Comparison of ENCODE assay signal across 10 cellular contexts in the genomic region with DNA sequence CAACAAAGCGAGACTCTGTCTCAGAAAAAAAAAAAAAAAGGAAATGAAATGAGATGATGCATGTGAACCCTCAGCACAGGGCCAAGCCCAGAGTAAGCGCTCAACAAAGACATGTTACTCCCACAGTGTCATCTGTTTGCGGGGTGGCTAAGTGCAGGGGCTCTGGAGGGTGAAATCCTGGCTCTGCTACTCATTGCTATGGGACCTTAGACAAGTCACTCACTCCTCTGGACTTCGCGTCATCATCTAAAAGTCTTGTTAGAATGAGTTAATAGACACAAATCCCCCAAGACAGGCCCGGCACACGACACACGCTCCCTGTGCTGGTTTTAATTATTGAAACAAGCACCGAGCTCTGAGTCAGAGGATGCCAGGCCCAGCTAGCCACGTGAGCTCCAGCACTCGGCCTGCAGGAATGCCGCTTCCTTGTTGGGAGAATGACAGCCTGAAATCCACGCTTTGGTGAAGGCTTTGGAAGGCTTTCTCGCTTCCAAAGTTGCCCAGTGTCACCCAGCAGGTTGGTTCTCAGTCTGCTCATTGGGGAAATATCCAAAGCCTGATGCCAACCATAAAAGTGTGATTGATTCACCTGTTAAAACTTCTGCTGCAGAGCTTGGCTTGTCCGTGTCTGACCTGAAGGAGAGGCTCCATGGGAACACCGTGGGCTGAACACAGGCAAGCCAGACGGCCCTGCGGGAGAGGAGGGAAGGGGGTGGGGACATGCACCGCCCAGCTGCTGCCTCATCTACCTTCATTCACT. TPM values are rescaled to one million over a fixed set of nuclear protein-coding genes. Genes with fewer than 3 reads are reported as not detected.
DNase-seq lines count a peak whose midpoint lies in the region; ATAC-seq and TF ChIP-seq lines count a peak whose summit lies in the region.
"Had no signal": no experiment of that assay in that cellular context is flagged by ENCODE, and none has a peak within 500 bp of the region (broad histone marks: within the 10 kb centered on the region; RNA-seq: fewer than 3 reads in every experiment).

No MANE protein-coding gene starts in this region.

- peak; percentile 43 for ATAC-seq in body of pancreas
- peak; percentile 14 for ATAC-seq in left lung
- ATAC-seq: activated naive CD8-positive, alpha-beta T cell treated with anti-CD3 and anti-CD28 coated beads, Interleukin-2, amount 50 U/mL, for 24 hours had no signal

- POLR2A ChIA-PET in activated CD4-positive, alpha-beta memory T cell treated with anti-CD3 and anti-CD28 coated beads for 36 hours (lab: Charles Lee), result no interaction called here

- H3K36me3 ChIP-seq in body of pancreas (replicated peaks in 1 of 2; ENCODE audit: insufficient read depth in 1 of 2, low read depth in 2 of 2) (no peaks in the 10 kb centered on the region), left lung (no peaks in the 10 kb centered on the region)

- no peak for TF ChIP-seq CTCF in body of pancreas (IDR thresholded peaks at IDR 0.05)
- TF ChIP-seq CTCF in left lung (IDR thresholded peaks at IDR 0.05), result no peak

- DNase-seq in ACHN (peak; percentile 48), HPDE6-E6E7 (ENCODE audit: extremely low spot score) (peak; percentile 87), body of pancreas (peak; percentile 40 to 70 (median 60)), left lung (no peak), NCI-H2081 treated with DMSO at 0.1 percent for 48 hours (lab: John Stamatoyannopoulos, UW) (no peak), OCI-M2 (lab: John Stamatoyannopoulos, UW; ENCODE audit: unreplicated experiment) (no peak)
- no peak for DNase-seq in stimulated activated CD4-positive, alpha-beta T cell treated with anti-CD3 and anti-CD28 coated beads, Interleukin-4, amount 100 ng/mL, for 24 hours
- no peak for DNase-seq in activated CD4-positive, alpha-beta memory T cell treated with anti-CD3 and anti-CD28 coated beads for 36 hours
- DNase-seq: activated naive CD8-positive, alpha-beta T cell treated with anti-CD3 and anti-CD28 coated beads, Interleukin-2, amount 50 U/mL, for 24 hours; DMS79 had no signal

- TF ChIP-seq POLR2A in body of pancreas (IDR thresholded peaks at IDR 0.05), result no peak

- no peaks in the 10 kb centered on the region for H3K9me3 Mint-ChIP-seq in activated CD4-positive, alpha-beta memory T cell treated with anti-CD3 and anti-CD28 coated beads for 36 hours
- H3K9me3 Mint-ChIP-seq: activated naive CD8-positive, alpha-beta T cell treated with anti-CD3 and anti-CD28 coated beads, Interleukin-2, amount 50 U/mL, for 24 hours had no signal

- peak overlapping the region; percentile 36 to 81 (median 58) for H3K27ac ChIP-seq in body of pancreas
- no peak overlapping the region for H3K27ac ChIP-seq in left lung

- 58 to 61% methylated on average over 12 to 19 of the region's 19 CpGs for WGBS in body of pancreas, 2 donors

- peaks cover 16% of the 10 kb centered on the region for H3K27me3 Mint-ChIP-seq in activated CD4-positive, alpha-beta memory T cell treated with anti-CD3 and anti-CD28 coated beads for 36 hours

- no peak overlapping the region for H3K27ac Mint-ChIP-seq in activated CD4-positive, alpha-beta memory T cell treated with anti-CD3 and anti-CD28 coated beads for 36 hours
- H3K27ac Mint-ChIP-seq: activated naive CD8-positive, alpha-beta T cell treated with anti-CD3 and anti-CD28 coated beads, Interleukin-2, amount 50 U/mL, for 24 hours had no signal

- H3K4me1 ChIP-seq in body of pancreas (peaks cover 27% of the 10 kb centered on the region), left lung (peaks cover 5 to 13% of the 10 kb centered on the region in 2 donors)

- H3K9me3 ChIP-seq in body of pancreas (no peaks in the 10 kb centered on the region), left lung (no peaks in the 10 kb centered on the region)

- H3K4me3 Mint-ChIP-seq in activated CD4-positive, alpha-beta memory T cell treated with anti-CD3 and anti-CD28 coated beads for 36 hours, result no peak overlapping the region
- H3K4me3 Mint-ChIP-seq: activated naive CD8-positive, alpha-beta T cell treated with anti-CD3 and anti-CD28 coated beads, Interleukin-2, amount 50 U/mL, for 24 hours had no signal

- H3K36me3 Mint-ChIP-seq in activated CD4-positive, alpha-beta memory T cell treated with anti-CD3 and anti-CD28 coated beads for 36 hours, result no peaks in the 10 kb centered on the region

- H3K4me1 Mint-ChIP-seq in activated CD4-positive, alpha-beta memory T cell treated with anti-CD3 and anti-CD28 coated beads for 36 hours (ENCODE audit: low read depth), result no peaks in the 10 kb centered on the region
- H3K4me1 Mint-ChIP-seq: activated naive CD8-positive, alpha-beta T cell treated with anti-CD3 and anti-CD28 coated beads, Interleukin-2, amount 50 U/mL, for 24 hours had no signal

- no peak overlapping the region for H3K4me3 ChIP-seq in body of pancreas
- no peak overlapping the region for H3K4me3 ChIP-seq in left lung

- H3K27me3 ChIP-seq in body of pancreas, result no peaks in the 10 kb centered on the region
- H3K27me3 ChIP-seq in left lung, result peaks cover 0 to 11% of the 10 kb centered on the region in 2 donors

- CTCF ChIA-PET in activated CD4-positive, alpha-beta memory T cell treated with anti-CD3 and anti-CD28 coated beads for 36 hours (lab: Charles Lee), result no interaction called here

- in situ Hi-C loops in ACHN (cut with HindIII; ENCODE audit: low pct_ligation_motif_present, low pct_unique_long_range_greater_than_20kb, low sequenced_read_pairs), result no loop called here

- intact Hi-C loops in body of pancreas (cut with DNase I), result no loop called here
- intact Hi-C loops in left lung (cut with DNase I), result no loop called here
- intact Hi-C loops in activated CD4-positive, alpha-beta memory T cell treated with anti-CD3 and anti-CD28 coated beads for 36 hours (cut with micrococcal nuclease), result no loop called here

RNA-seq across cellular contexts. Expression of a gene that starts 36.7 kb away (rescaled TPM):
- total RNA-seq in body of pancreas (100 to 1,000 TPM; 104 to 136 TPM), left lung (100 to 1,000 TPM; 119 to 126 TPM)
- 100 to 1,000 TPM; 175 to 177 TPM for total RNA-seq in activated CD4-positive, alpha-beta memory T cell treated with anti-CD3 and anti-CD28 coated beads for 36 hours

Comparison
In these comparisons a context has a peak if more than half of its experiments do, and no peak if none do; other contexts are left out.
1. DNase-seq: peak in ACHN (single experiment), HPDE6-E6E7 (single experiment) and body of pancreas (4 of 4); none in left lung (0 of 2), stimulated activated CD4-positive, alpha-beta T cell treated with anti-CD3 and anti-CD28 coated beads, Interleukin-4, amount 100 ng/mL, for 24 hours (single experiment), NCI-H2081 treated with DMSO at 0.1 percent for 48 hours (single experiment), OCI-M2 (single experiment) and activated CD4-positive, alpha-beta memory T cell treated with anti-CD3 and anti-CD28 coated beads for 36 hours (single experiment).
2. H3K27ac ChIP-seq: peak in body of pancreas (4 of 4); none in left lung (0 of 2).